Comparison of ENCODE assay signal across 1 cellular context in genomic region chr16:80622007-80622406, GRCh38.
TF ChIP-seq lines count a peak whose summit lies in the region.

No MANE protein-coding gene starts in this region.

TF ChIP-seq in HepG2, 621 proteins besides CTCF, POLR2A, EP300 and RAD21 (continued from another document):
- TF ChIP-seq, protein P1, sequence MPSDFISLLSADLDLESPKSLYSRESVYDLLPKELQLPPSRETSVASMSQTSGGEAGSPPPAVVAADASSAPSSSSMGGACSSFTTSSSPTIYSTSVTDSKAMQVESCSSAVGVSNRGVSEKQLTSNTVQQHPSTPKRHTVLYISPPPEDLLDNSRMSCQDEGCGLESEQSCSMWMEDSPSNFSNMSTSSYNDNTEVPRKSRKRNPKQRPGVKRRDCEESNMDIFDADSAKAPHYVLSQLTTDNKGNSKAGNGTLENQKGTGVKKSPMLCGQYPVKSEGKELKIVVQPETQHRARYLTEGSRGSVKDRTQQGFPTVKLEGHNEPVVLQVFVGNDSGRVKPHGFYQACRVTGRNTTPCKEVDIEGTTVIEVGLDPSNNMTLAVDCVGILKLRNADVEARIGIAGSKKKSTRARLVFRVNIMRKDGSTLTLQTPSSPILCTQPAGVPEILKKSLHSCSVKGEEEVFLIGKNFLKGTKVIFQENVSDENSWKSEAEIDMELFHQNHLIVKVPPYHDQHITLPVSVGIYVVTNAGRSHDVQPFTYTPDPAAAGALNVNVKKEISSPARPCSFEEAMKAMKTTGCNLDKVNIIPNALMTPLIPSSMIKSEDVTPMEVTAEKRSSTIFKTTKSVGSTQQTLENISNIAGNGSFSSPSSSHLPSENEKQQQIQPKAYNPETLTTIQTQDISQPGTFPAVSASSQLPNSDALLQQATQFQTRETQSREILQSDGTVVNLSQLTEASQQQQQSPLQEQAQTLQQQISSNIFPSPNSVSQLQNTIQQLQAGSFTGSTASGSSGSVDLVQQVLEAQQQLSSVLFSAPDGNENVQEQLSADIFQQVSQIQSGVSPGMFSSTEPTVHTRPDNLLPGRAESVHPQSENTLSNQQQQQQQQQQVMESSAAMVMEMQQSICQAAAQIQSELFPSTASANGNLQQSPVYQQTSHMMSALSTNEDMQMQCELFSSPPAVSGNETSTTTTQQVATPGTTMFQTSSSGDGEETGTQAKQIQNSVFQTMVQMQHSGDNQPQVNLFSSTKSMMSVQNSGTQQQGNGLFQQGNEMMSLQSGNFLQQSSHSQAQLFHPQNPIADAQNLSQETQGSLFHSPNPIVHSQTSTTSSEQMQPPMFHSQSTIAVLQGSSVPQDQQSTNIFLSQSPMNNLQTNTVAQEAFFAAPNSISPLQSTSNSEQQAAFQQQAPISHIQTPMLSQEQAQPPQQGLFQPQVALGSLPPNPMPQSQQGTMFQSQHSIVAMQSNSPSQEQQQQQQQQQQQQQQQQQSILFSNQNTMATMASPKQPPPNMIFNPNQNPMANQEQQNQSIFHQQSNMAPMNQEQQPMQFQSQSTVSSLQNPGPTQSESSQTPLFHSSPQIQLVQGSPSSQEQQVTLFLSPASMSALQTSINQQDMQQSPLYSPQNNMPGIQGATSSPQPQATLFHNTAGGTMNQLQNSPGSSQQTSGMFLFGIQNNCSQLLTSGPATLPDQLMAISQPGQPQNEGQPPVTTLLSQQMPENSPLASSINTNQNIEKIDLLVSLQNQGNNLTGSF (CRISPR knock-in tag; IDR thresholded peaks at IDR 0.05): no peak
- no peak for TF ChIP-seq TBX3 (IDR thresholded peaks at IDR 0.05; ENCODE audit: borderline replicate concordance)
- no peak for TF ChIP-seq ZBTB38 (CRISPR knock-in tag; IDR thresholded peaks at IDR 0.05)
- no peak for TF ChIP-seq DPF2 (CRISPR knock-in tag; IDR thresholded peaks at IDR 0.05; ENCODE audit: borderline replicate concordance, low read depth)
- TF ChIP-seq REST (IDR thresholded peaks at IDR 0.05; ENCODE audit: borderline replicate concordance in 1 of 2, low read depth in 1 of 2, low read length in 2 of 2): no peak
- TF ChIP-seq IRX3 (CRISPR knock-in tag; IDR thresholded peaks at IDR 0.05; ENCODE audit: borderline replicate concordance, low read depth): no peak
- TF ChIP-seq E2F5 (CRISPR knock-in tag; conservative IDR thresholded peaks at IDR 0.05): no peak
- no peak for TF ChIP-seq NR2F2 (IDR thresholded peaks at IDR 0.05; ENCODE audit: borderline replicate concordance, low read depth)
